Comparison of ENCODE assay signal across 37 cellular contexts in genomic region chr10:92218569-92218968, GRCh38.
"Had no signal": no experiment of that assay in that cellular context is flagged by ENCODE, and none has a peak within 500 bp of the region (broad histone marks: within the 10 kb centered on the region; RNA-seq: fewer than 3 reads in every experiment).

No MANE protein-coding gene starts in this region.

- H3K27me3 Mint-ChIP-seq: activated B cell treated with CpG ODN at 0.5 μM for 24 hours; activated CD4-positive, alpha-beta memory T cell treated with anti-CD3 and anti-CD28 coated beads for 36 hours; activated CD4-positive, alpha-beta T cell treated with anti-CD3 and anti-CD28 coated beads, Interleukin-2, amount 10 ng/mL, durations not matched to agents 24 days and 14 days; activated CD8-positive, alpha-beta T cell treated with anti-CD3 and anti-CD28 coated beads for 36 hours; activated naive CD4-positive, alpha-beta T cell treated with anti-CD3 and anti-CD28 coated beads, Interleukin-2, amount 10 ng/mL, durations not matched to agents 7 days and 5 days; activated naive CD4-positive, alpha-beta T cell treated with anti-CD3 and anti-CD28 coated beads, Interleukin-2, amount 50 U/mL, for 24 hours; activated naive CD8-positive, alpha-beta T cell; activated naive CD8-positive, alpha-beta T cell treated with anti-CD3 and anti-CD28 coated beads, Interleukin-2, amount 10 ng/mL, durations not matched to agents 7 days and 5 days; activated naive CD8-positive, alpha-beta T cell treated with anti-CD3 and anti-CD28 coated beads, Interleukin-2, amount 50 U/mL, for 24 hours; activated T-helper 17 cell treated with anti-CD3 and anti-CD28 coated beads, Interleukin-2, amount 50 U/mL, for 72 hours; brain; central memory CD8-positive, alpha-beta T cell had no signal

- H3K4me3 ChIP-seq: ascending aorta, cardiac muscle cell had no signal

- H3K9me3 Mint-ChIP-seq: activated B cell treated with CpG ODN at 0.5 μM for 24 hours; activated CD4-positive, alpha-beta memory T cell treated with anti-CD3 and anti-CD28 coated beads for 36 hours; activated CD4-positive, alpha-beta T cell treated with anti-CD3 and anti-CD28 coated beads, Interleukin-2, amount 10 ng/mL, durations not matched to agents 24 days and 14 days; activated CD8-positive, alpha-beta T cell treated with anti-CD3 and anti-CD28 coated beads for 36 hours; activated naive CD4-positive, alpha-beta T cell treated with anti-CD3 and anti-CD28 coated beads, Interleukin-2, amount 10 ng/mL, durations not matched to agents 7 days and 5 days; activated naive CD4-positive, alpha-beta T cell treated with anti-CD3 and anti-CD28 coated beads, Interleukin-2, amount 50 U/mL, for 24 hours; activated naive CD8-positive, alpha-beta T cell treated with anti-CD3 and anti-CD28 coated beads, Interleukin-2, amount 10 ng/mL, durations not matched to agents 7 days and 5 days; activated naive CD8-positive, alpha-beta T cell treated with anti-CD3 and anti-CD28 coated beads, Interleukin-2, amount 50 U/mL, for 24 hours; activated T-cell treated with anti-CD3 and anti-CD28 coated beads, Interleukin-2, amount 50 U/mL, for 4 hours; activated T-cell treated with anti-CD3 and anti-CD28 coated beads, Interleukin-2, amount 50 U/mL, for 72 hours; activated T-helper 1 cell treated with anti-CD3 and anti-CD28 coated beads, Interleukin-12 subunit alpha, Interleukin-12 subunit beta, Interleukin-2, Interleukin-4 antibody, amounts not matched to agents 30 ng/mL and 10 ng/mL and 1 ng/mL, durations not matched to agents 14 hours and 24 hours and 36 hours; activated T-helper 17 cell treated with anti-CD3 and anti-CD28 coated beads, Interleukin-2, amount 50 U/mL, for 72 hours; brain; central memory CD8-positive, alpha-beta T cell; T-helper 2 cell treated with Interferon-gamma antibody and Interleukin-4, amounts not matched to agents 5 μg/mL and 100 μg/mL, for 36 hours had no signal

- H3K27me3 ChIP-seq: ascending aorta, cardiac muscle cell had no signal

- FAIRE-seq: bronchial epithelial cell, TTC549 had no signal

- H3K36me3 ChIP-seq: cardiac muscle cell had no signal

- H3K36me3 Mint-ChIP-seq: activated naive CD8-positive, alpha-beta T cell had no signal

- H3K9me3 ChIP-seq: ascending aorta had no signal

- H3K27ac ChIP-seq: ascending aorta, cardiac muscle cell, VCaP had no signal

- DNase-seq: activated B cell treated with CpG ODN at 0.5 μM for 24 hours; activated CD4-positive, alpha-beta memory T cell treated with anti-CD3 and anti-CD28 coated beads for 36 hours; activated CD4-positive, alpha-beta T cell treated with anti-CD3 and anti-CD28 coated beads for 4 hours; activated CD4-positive, alpha-beta T cell treated with anti-CD3 and anti-CD28 coated beads, Interleukin-2, amount 10 ng/mL, durations not matched to agents 24 days and 14 days; activated CD4-positive, alpha-beta T cell treated with anti-CD3 and anti-CD28 coated beads, Interleukin-2, amount 50 U/mL, for 1 hour; activated CD4-positive, alpha-beta T cell treated with anti-CD3 and anti-CD28 coated beads, Interleukin-2, amount 50 U/mL, for 4 hours; activated CD4-positive, CD25-positive, alpha-beta regulatory T cell treated with anti-CD3 and anti-CD28 coated beads, Interleukin-2, amount 50 U/mL, for 72 hours; activated CD8-positive, alpha-beta memory T cell treated with anti-CD3 and anti-CD28 coated beads, Interleukin-2, amount 50 U/mL, for 4 hours; activated CD8-positive, alpha-beta T cell treated with anti-CD3 and anti-CD28 coated beads for 36 hours; activated effector memory CD4-positive, alpha-beta T cell treated with Interleukin-2 at 50 U/mL for 16 hours; activated gamma-delta T cell; activated naive CD4-positive, alpha-beta T cell treated with anti-CD3 and anti-CD28 coated beads, Interleukin-2, amount 10 ng/mL, durations not matched to agents 7 days and 5 days; activated naive CD4-positive, alpha-beta T cell treated with Interleukin-2 at 50 U/mL for 16 hours; activated naive CD8-positive, alpha-beta T cell treated with anti-CD3 and anti-CD28 coated beads, Interleukin-2, amount 10 ng/mL, durations not matched to agents 7 days and 5 days; activated naive CD8-positive, alpha-beta T cell treated with anti-CD3 and anti-CD28 coated beads, Interleukin-2, amount 50 U/mL, for 24 hours; activated T-cell treated with anti-CD3 and anti-CD28 coated beads for 4 hours; activated T-cell treated with anti-CD3 and anti-CD28 coated beads, Interleukin-2, amount 50 U/mL, for 1 hour; activated T-cell treated with anti-CD3 and anti-CD28 coated beads, Interleukin-2, amount 50 U/mL, for 4 hours; activated T-cell treated with anti-CD3 and anti-CD28 coated beads, Interleukin-2, amount 50 U/mL, for 72 hours; amygdala; anterior cingulate cortex; caudate nucleus; cerebellar nuclear complex; T-helper 2 cell; T-helper 9 cell had no signal

- H3K4me1 ChIP-seq: ascending aorta had no signal

- H3K4me1 Mint-ChIP-seq: activated B cell treated with CpG ODN at 0.5 μM for 24 hours; activated naive CD4-positive, alpha-beta T cell treated with anti-CD3 and anti-CD28 coated beads, Interleukin-2, amount 10 ng/mL, durations not matched to agents 7 days and 5 days; activated naive CD4-positive, alpha-beta T cell treated with anti-CD3 and anti-CD28 coated beads, Interleukin-2, amount 50 U/mL, for 24 hours; activated naive CD8-positive, alpha-beta T cell treated with anti-CD3 and anti-CD28 coated beads, Interleukin-2, amount 10 ng/mL, durations not matched to agents 7 days and 5 days; central memory CD8-positive, alpha-beta T cell had no signal

- H3K4me3 Mint-ChIP-seq: activated B cell treated with CpG ODN at 0.5 μM for 24 hours; activated CD4-positive, alpha-beta memory T cell treated with anti-CD3 and anti-CD28 coated beads for 36 hours; activated CD4-positive, alpha-beta T cell treated with anti-CD3 and anti-CD28 coated beads, Interleukin-2, amount 10 ng/mL, durations not matched to agents 24 days and 14 days; activated CD8-positive, alpha-beta T cell treated with anti-CD3 and anti-CD28 coated beads for 36 hours; activated naive CD4-positive, alpha-beta T cell treated with anti-CD3 and anti-CD28 coated beads, Interleukin-2, amount 10 ng/mL, durations not matched to agents 7 days and 5 days; activated naive CD4-positive, alpha-beta T cell treated with anti-CD3 and anti-CD28 coated beads, Interleukin-2, amount 50 U/mL, for 24 hours; activated naive CD8-positive, alpha-beta T cell; activated naive CD8-positive, alpha-beta T cell treated with anti-CD3 and anti-CD28 coated beads, Interleukin-2, amount 10 ng/mL, durations not matched to agents 7 days and 5 days; activated naive CD8-positive, alpha-beta T cell treated with anti-CD3 and anti-CD28 coated beads, Interleukin-2, amount 50 U/mL, for 24 hours; activated T-cell treated with anti-CD3 and anti-CD28 coated beads, Interleukin-2, amount 50 U/mL, for 4 hours; activated T-cell treated with anti-CD3 and anti-CD28 coated beads, Interleukin-2, amount 50 U/mL, for 72 hours; activated T-helper 1 cell treated with anti-CD3 and anti-CD28 coated beads, Interleukin-12 subunit alpha, Interleukin-12 subunit beta, Interleukin-2, Interleukin-4 antibody, amounts not matched to agents 30 ng/mL and 10 ng/mL and 1 ng/mL, durations not matched to agents 14 hours and 24 hours and 36 hours; activated T-helper 17 cell treated with anti-CD3 and anti-CD28 coated beads, Interleukin-2, amount 50 U/mL, for 72 hours; brain; central memory CD8-positive, alpha-beta T cell; T-helper 2 cell treated with Interferon-gamma antibody and Interleukin-4, amounts not matched to agents 5 μg/mL and 100 μg/mL, for 36 hours had no signal

- H3K27ac Mint-ChIP-seq: activated B cell treated with CpG ODN at 0.5 μM for 24 hours; activated CD4-positive, alpha-beta memory T cell treated with anti-CD3 and anti-CD28 coated beads for 36 hours; activated CD4-positive, alpha-beta T cell treated with anti-CD3 and anti-CD28 coated beads, Interleukin-2, amount 10 ng/mL, durations not matched to agents 24 days and 14 days; activated CD8-positive, alpha-beta T cell treated with anti-CD3 and anti-CD28 coated beads for 36 hours; activated naive CD4-positive, alpha-beta T cell treated with anti-CD3 and anti-CD28 coated beads, Interleukin-2, amount 10 ng/mL, durations not matched to agents 7 days and 5 days; activated naive CD4-positive, alpha-beta T cell treated with anti-CD3 and anti-CD28 coated beads, Interleukin-2, amount 50 U/mL, for 24 hours; activated naive CD8-positive, alpha-beta T cell; activated naive CD8-positive, alpha-beta T cell treated with anti-CD3 and anti-CD28 coated beads, Interleukin-2, amount 10 ng/mL, durations not matched to agents 7 days and 5 days; activated naive CD8-positive, alpha-beta T cell treated with anti-CD3 and anti-CD28 coated beads, Interleukin-2, amount 50 U/mL, for 24 hours; activated T-cell treated with anti-CD3 and anti-CD28 coated beads, Interleukin-2, amount 50 U/mL, for 72 hours; activated T-helper 1 cell treated with anti-CD3 and anti-CD28 coated beads, Interleukin-12 subunit alpha, Interleukin-12 subunit beta, Interleukin-2, Interleukin-4 antibody, amounts not matched to agents 30 ng/mL and 10 ng/mL and 1 ng/mL, durations not matched to agents 14 hours and 24 hours and 36 hours; activated T-helper 17 cell treated with anti-CD3 and anti-CD28 coated beads, Interleukin-2, amount 50 U/mL, for 72 hours; T-helper 2 cell treated with Interferon-gamma antibody and Interleukin-4, amounts not matched to agents 5 μg/mL and 100 μg/mL, for 36 hours had no signal

- ATAC-seq: activated CD8-positive, alpha-beta T cell treated with anti-CD3 and anti-CD28 coated beads for 36 hours; activated naive CD8-positive, alpha-beta T cell treated with anti-CD3 and anti-CD28 coated beads, Interleukin-2, amount 50 U/mL, for 24 hours; activated T-cell treated with anti-CD3 and anti-CD28 coated beads, Interleukin-2, amount 50 U/mL, for 4 hours; activated T-cell treated with anti-CD3 and anti-CD28 coated beads, Interleukin-2, amount 50 U/mL, for 72 hours; activated T-helper 17 cell treated with anti-CD3 and anti-CD28 coated beads, Interleukin-2, amount 50 U/mL, for 72 hours had no signal
